ENCODE assay signal across 15 cellular contexts in the genomic region with DNA sequence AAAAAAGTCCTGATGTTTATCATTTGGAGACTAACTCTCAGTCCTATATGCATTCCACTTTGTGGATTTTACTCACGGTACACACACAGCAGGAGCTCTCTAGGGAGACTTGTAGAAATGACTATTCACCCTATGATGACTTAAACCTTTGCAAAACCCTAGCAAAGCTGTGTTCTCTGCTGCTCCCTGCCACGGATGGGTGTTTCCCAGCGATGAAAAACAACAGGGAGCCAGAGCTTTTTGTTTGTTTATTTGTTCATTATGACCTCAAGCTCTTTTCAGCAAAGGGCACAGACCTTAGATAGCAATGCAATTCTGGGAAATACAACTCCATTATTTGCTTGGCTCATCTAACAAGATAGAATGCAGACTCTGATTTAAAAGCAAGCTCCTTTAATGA.
DNase-seq lines count a peak whose midpoint lies in the region; ATAC-seq, FAIRE-seq and TF ChIP-seq lines count a peak whose summit lies in the region.
"Had no signal": no experiment of that assay in that cellular context is flagged by ENCODE, and none has a peak within 500 bp of the region (broad histone marks: within the 10 kb centered on the region; RNA-seq: fewer than 3 reads in every experiment).

No MANE protein-coding gene starts in this region.

- H3K4me2 ChIP-seq in A549: peak overlapping the region; percentile 1; the same call in 2 of the 3 replicates

- H3K4me1 ChIP-seq in A549: peaks cover 15% of the 10 kb centered on the region; the same call in 2 of the 3 replicates
- H3K4me1 ChIP-seq: adrenal gland, Caco-2 had no signal

- no peak for TF ChIP-seq RAD21 in A549 (conservative IDR thresholded peaks at IDR 0.05 in 1 of 2, IDR thresholded peaks at IDR 0.05 in 1 of 2)

- TF ChIP-seq EP300 in A549 (IDR thresholded peaks at IDR 0.05): no peak; a peak in 1 of 5 replicates

- no peak overlapping the region for H3K4me3 ChIP-seq in A549
- H3K4me3 ChIP-seq in fibroblast of mammary gland (ENCODE audit: control insufficient read depth, low read depth, low read length): no peak overlapping the region
- H3K4me3 ChIP-seq: adrenal gland had no signal

- H3K27ac ChIP-seq in A549: no peak overlapping the region
- H3K27ac ChIP-seq: adrenal gland had no signal

- POLR2A ChIA-PET in A549 (lab: Yijun Ruan, JAX): no interaction called here

- no peak for TF ChIP-seq POLR2A in A549 (IDR thresholded peaks at IDR 0.05; ENCODE audit: low read length)
- no peak for TF ChIP-seq POLR2A in H54 (IDR thresholded peaks at IDR 0.05; ENCODE audit: low read depth, low read length)

- DNase-seq in A549 (ENCODE audit: low read depth in 1 of 2, low spot score in 1 of 2) (peak in 1 of 2 experiments; percentile 66), HuH-7 (ENCODE audit: low spot score) (peak; percentile 21), fibroblast of mammary gland (ENCODE audit: low read depth) (peak; percentile 69), H54 (ENCODE audit: insufficient read length, low spot score) (no peak), ecto neural progenitor cell (ENCODE audit: low spot score) (no peak)
- DNase-seq: Caco-2, occipital lobe, trophoblast cell had no signal

- TF ChIP-seq CTCF in A549 (IDR thresholded peaks at IDR 0.05) (no peak), fibroblast of mammary gland (conservative IDR thresholded peaks at IDR 0.05; ENCODE audit: control insufficient read depth, insufficient read depth, low read depth, low read length) (no peak)

- FAIRE-seq in A549 (lab: Jason Lieb, UNC) (no peak), H54 (lab: Jason Lieb, UNC) (no peak)
- FAIRE-seq: HTR-8/SVneo had no signal

- H3K9me3 ChIP-seq in A549: no peaks in the 10 kb centered on the region
- H3K9me3 ChIP-seq: adrenal gland, Caco-2 had no signal

- 2% methylated on average over 3 of the region's 3 CpGs for WGBS in A549 (ENCODE audit: missing lambda C conversion rate)

- ATAC-seq in A549 (peak; percentile 80 to 93), GM21529 (IDR thresholded peaks at IDR 0.05; ENCODE audit: unreplicated experiment) (peak; percentile 45), HG03108 (IDR thresholded peaks at IDR 0.05; ENCODE audit: unreplicated experiment) (no peak), GM19397 (IDR thresholded peaks at IDR 0.05; ENCODE audit: unreplicated experiment) (no peak)
- ATAC-seq: activated T-helper 17 cell treated with anti-CD3 and anti-CD28 coated beads, Interleukin-2, amount 50 U/mL, for 72 hours; stimulated activated effector memory CD8-positive, alpha-beta T cell treated with anti-CD3 and anti-CD28 coated beads, Interleukin-12 subunit alpha, Interleukin-12 subunit beta, amount 100 ng/mL, for 72 hours had no signal

- CTCF ChIA-PET in A549 (lab: Yijun Ruan, JAX): interaction anchor here (1.0 kb wide), 1 partner anchor 83 kb away, joined by 3 read pairs; no protein-coding TSS in a partner anchor

TF ChIP-seq in A549, 52 proteins besides CTCF, POLR2A, EP300 and RAD21:
- TF ChIP-seq, protein P1, sequence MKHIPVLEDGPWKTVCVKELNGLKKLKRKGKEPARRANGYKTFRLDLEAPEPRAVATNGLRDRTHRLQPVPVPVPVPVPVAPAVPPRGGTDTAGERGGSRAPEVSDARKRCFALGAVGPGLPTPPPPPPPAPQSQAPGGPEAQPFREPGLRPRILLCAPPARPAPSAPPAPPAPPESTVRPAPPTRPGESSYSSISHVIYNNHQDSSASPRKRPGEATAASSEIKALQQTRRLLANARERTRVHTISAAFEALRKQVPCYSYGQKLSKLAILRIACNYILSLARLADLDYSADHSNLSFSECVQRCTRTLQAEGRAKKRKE (CRISPR knock-in tag; IDR thresholded peaks at IDR 0.05; ENCODE audit: low read depth): no peak
- TF ChIP-seq CHD4 (IDR thresholded peaks at IDR 0.05; ENCODE audit: borderline replicate concordance) (no peak), FOSL2 (IDR thresholded peaks at IDR 0.05) (no peak), FOSL2 (CRISPR knock-in tag; IDR thresholded peaks at IDR 0.05) (no peak), EHF (CRISPR knock-in tag; IDR thresholded peaks at IDR 0.05) (no peak), POLR2AphosphoS2 (conservative IDR thresholded peaks at IDR 0.05; ENCODE audit: low read length) (no peak), FOXS1 (CRISPR knock-in tag; IDR thresholded peaks at IDR 0.05) (no peak)

Comparison
In these comparisons a context has a peak if more than half of its experiments do, and no peak if none do; other contexts are left out.
1. ATAC-seq: peak in A549 (2 of 2) and GM21529 (single experiment); none in HG03108 (single experiment) and GM19397 (single experiment).
2. DNase-seq: peak in HuH-7 (single experiment) and fibroblast of mammary gland (single experiment); none in H54 (single experiment) and ecto neural progenitor cell (single experiment).